ENCODE assay signal across 28 cellular contexts in the genomic region with DNA sequence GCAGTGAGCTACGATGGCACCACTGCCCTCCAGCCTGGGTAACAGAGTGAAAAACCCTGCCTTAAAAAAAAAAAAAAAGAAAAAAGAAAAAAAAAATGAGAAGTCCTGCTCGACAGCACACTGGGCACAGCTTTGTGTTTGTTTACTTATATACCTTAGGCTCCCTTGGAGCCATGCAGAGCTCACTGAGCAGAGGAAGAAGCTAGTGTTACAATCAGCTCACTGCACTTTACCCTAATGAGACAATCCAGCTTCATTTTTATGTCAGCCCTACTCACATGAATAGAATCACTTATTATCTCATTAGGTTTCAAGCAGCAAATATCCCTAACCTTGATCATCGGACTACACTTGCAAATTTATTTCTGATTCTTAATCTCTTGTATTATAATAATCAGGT. TPM values are rescaled to one million over a fixed set of nuclear protein-coding genes. Genes with fewer than 3 reads are reported as not detected.
"Had no signal": no experiment of that assay in that cellular context is flagged by ENCODE, and none has a peak within 500 bp of the region (broad histone marks: within the 10 kb centered on the region; RNA-seq: fewer than 3 reads in every experiment).

No MANE protein-coding gene starts in this region.

- H3K27me3 ChIP-seq: ovary, testis, uterus had no signal

- H3K4me1 ChIP-seq: neural progenitor cell, parathyroid adenoma, psoas muscle, suprapubic skin, testis, tibial artery, transverse colon, upper lobe of right lung, uterus had no signal

- H3K36me3 ChIP-seq: neural progenitor cell, ovary, spleen, suprapubic skin, tibial artery, transverse colon, upper lobe of right lung, uterus had no signal

- H3K9ac ChIP-seq: neural progenitor cell, parathyroid adenoma had no signal

- H2AFZ ChIP-seq: neural progenitor cell, parathyroid adenoma had no signal

- DNase-seq: natural killer cell; occipital lobe; ovary; posterior cingulate gyrus; psoas muscle; right cardiac atrium; spleen; stimulated activated CD4-positive, alpha-beta T cell treated with anti-CD3 and anti-CD28 coated beads, Interleukin-12 subunit alpha, Interleukin-12 subunit beta, amount 100 ng/mL, for 4 hours; stimulated activated CD4-positive, alpha-beta T cell treated with anti-CD3 and anti-CD28 coated beads, Interleukin-1b, Interleukin-23, amount 100 ng/mL, for 48 hours; stimulated activated CD4-positive, alpha-beta T cell treated with anti-CD3 and anti-CD28 coated beads, Interleukin-4, amount 100 ng/mL, for 1 hour; stimulated activated CD4-positive, alpha-beta T cell treated with anti-CD3 and anti-CD28 coated beads, Interleukin-4, amount 100 ng/mL, for 4 hours; stimulated activated CD8-positive, alpha-beta memory T cell treated with anti-CD3 and anti-CD28 coated beads, Interleukin-4, amount 100 ng/mL, for 48 hours; stimulated activated naive CD4-positive, alpha-beta T cell; stimulated activated naive CD8-positive, alpha-beta T cell treated with anti-CD3 and anti-CD28 coated beads, Interleukin-15, amount 100 ng/mL, for 72 hours; stimulated activated naive CD8-positive, alpha-beta T cell treated with anti-CD3 and anti-CD28 coated beads, Interleukin-15, Interleukin-2, amounts not matched to agents 100 U/mL and 50 U/mL, for 24 hours; substantia nigra; testis; tibial artery; transverse colon; upper lobe of right lung had no signal

- ATAC-seq: natural killer cell; psoas muscle; right cardiac atrium; sciatic nerve; stimulated activated memory B cell treated with anti-CD40 and anti-IgM and Interleukin-4, amounts not matched to agents 10 μg/mL and 1 μg/mL and 100 μg/mL, for 72 hours; stimulated activated naive CD8-positive, alpha-beta T cell treated with anti-CD3 and anti-CD28 coated beads, Interleukin-15, amount 100 ng/mL, for 72 hours; stimulated activated naive CD8-positive, alpha-beta T cell treated with anti-CD3 and anti-CD28 coated beads, Interleukin-15, Interleukin-2, amounts not matched to agents 100 U/mL and 50 U/mL, for 24 hours; upper lobe of right lung had no signal

- H3K79me2 ChIP-seq: parathyroid adenoma had no signal

- H3K4me3 ChIP-seq: neural progenitor cell, ovary, psoas muscle, skin epidermis, smooth muscle cell, spleen, suprapubic skin, testis, tibial artery, transverse colon, upper lobe of right lung, uterus had no signal

- H3K9me3 ChIP-seq: ovary, psoas muscle, spleen, suprapubic skin, testis, tibial artery, transverse colon, upper lobe of right lung, uterus had no signal

- H3K4me2 ChIP-seq: neural progenitor cell, smooth muscle cell had no signal

- H3K27ac ChIP-seq: neural progenitor cell, ovary, parathyroid adenoma, psoas muscle, skin epidermis, spleen, suprapubic skin, testis, tibial artery, transverse colon, upper lobe of right lung had no signal

RNA-seq across cellular contexts. Expression of gene KCNIP4, which starts 5.8 kb away (rescaled TPM):
- polyA plus RNA-seq: spleen had no signal
